Comparison of ENCODE assay signal across 1 cellular context in the genomic region with DNA sequence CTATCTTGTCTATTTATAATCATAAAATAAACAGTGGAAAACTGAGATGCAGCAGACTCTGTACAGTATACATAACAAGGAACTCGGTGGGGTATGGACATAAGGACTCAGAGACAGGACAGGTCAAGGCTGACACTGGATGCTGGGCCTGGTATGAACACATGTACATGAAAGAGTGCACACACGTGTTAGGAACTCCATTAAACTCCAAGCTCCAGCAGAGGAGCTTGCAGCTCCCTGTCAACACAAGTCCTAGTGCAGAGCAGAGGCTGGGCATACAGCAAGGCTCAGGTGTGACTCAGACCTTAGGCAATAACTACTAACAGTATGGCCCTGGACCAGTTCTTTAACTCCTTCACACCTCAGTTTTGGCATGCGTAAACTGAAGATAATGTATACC.
TF ChIP-seq lines count a peak whose summit lies in the region.

No MANE protein-coding gene starts in this region.

TF ChIP-seq in GM23338, 12 proteins besides CTCF, POLR2A, EP300 and RAD21:
- no peak for TF ChIP-seq NANOG (IDR thresholded peaks at IDR 0.05; ENCODE audit: borderline replicate concordance)
